In the genomic region with DNA sequence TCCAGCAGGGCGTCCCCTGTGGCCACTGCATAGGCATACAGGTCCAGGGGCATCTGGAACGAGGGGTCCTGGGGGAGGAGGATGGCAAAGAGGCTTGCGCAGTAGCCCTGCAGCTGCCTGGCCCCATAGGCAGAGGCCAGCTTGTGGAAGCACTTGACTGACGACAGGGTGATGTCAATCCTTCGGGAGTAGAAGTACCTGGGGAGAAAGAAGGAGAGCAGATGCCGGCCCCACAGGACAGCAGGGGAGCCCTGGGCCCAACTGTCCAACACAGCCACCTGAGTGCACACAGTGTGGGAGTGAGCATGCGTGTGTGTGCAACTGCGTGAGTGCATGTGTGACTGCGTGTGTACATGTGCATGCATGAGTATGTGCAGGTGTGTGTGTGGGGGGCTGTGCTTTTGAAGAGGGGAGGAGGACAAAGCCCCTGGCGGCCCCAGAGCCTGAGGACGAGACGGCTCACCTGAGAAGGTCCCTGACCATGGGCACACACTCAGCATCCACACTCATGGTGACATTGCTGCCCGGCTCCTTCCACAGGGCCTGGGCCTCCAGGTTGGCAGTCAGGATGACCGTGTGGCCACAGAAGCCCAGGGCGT, we compare ENCODE assay signal across 31 cellular contexts. TPM values are rescaled to one million over a fixed set of nuclear protein-coding genes. Genes with fewer than 3 reads are reported as not detected.
DNase-seq lines count a peak whose midpoint lies in the region; ATAC-seq and TF ChIP-seq lines count a peak whose summit lies in the region.
"Had no signal": no experiment of that assay in that cellular context is flagged by ENCODE, and none has a peak within 500 bp of the region (broad histone marks: within the 10 kb centered on the region; RNA-seq: fewer than 3 reads in every experiment).

No MANE protein-coding gene starts in this region.

- peak; percentile 31 for DNase-seq in DMS53 (lab: John Stamatoyannopoulos, UW)
- DNase-seq in DMS53 treated with DMSO at 0.1 percent for 48 hours (lab: John Stamatoyannopoulos, UW; ENCODE audit: unreplicated experiment) = no peak
- DNase-seq in DND-41 = no peak
- DNase-seq in WERI-Rb-1 = no peak
- DNase-seq in HuH-7.5 (ENCODE audit: low spot score) = no peak
- no peak for DNase-seq in left lung
- DNase-seq: activated CD4-positive, alpha-beta T cell treated with anti-CD3 and anti-CD28 coated beads, Interleukin-2, amount 10 ng/mL, durations not matched to agents 24 days and 14 days; activated naive CD4-positive, alpha-beta T cell treated with anti-CD3 and anti-CD28 coated beads for 36 hours; activated T-cell treated with anti-CD3 and anti-CD28 coated beads, Interleukin-2, amount 50 U/mL, for 72 hours; amygdala; CD4-positive, alpha-beta memory T cell; DMS 273 treated with DMSO at 0.1 percent for 48 hours; effector memory CD8-positive, alpha-beta T cell; foreskin fibroblast; HCEC 1CT; KBM-7; NCI-H1105 treated with DMSO at 0.1 percent for 48 hours; NCI-H2029; NCI-H748 treated with DMSO at 0.1 percent for 48 hours; OCI-M1; sigmoid colon; stimulated activated CD4-positive, alpha-beta T cell treated with anti-CD3 and anti-CD28 coated beads, Interleukin-15, amount 100 ng/mL, for 24 hours; stimulated activated naive CD4-positive, alpha-beta T cell had no signal

- H3K27ac Mint-ChIP-seq in nephron = peak overlapping the region in 2 of 3 experiments; percentile 65 to 68
- H3K27ac Mint-ChIP-seq: activated CD4-positive, alpha-beta T cell treated with anti-CD3 and anti-CD28 coated beads, Interleukin-2, amount 10 ng/mL, durations not matched to agents 24 days and 14 days; activated naive CD4-positive, alpha-beta T cell treated with anti-CD3 and anti-CD28 coated beads for 36 hours; activated T-cell treated with anti-CD3 and anti-CD28 coated beads, Interleukin-2, amount 50 U/mL, for 72 hours; CD4-positive, alpha-beta memory T cell had no signal

- no peak overlapping the region for H3K9ac ChIP-seq in DND-41 (ENCODE audit: low read depth, low read length)

- H3K9me3 ChIP-seq in DND-41 (ENCODE audit: insufficient read depth, low read length, severe bottlenecking) (no peaks in the 10 kb centered on the region), WERI-Rb-1 (ENCODE audit: severe bottlenecking) (no peaks in the 10 kb centered on the region), left lung (no peaks in the 10 kb centered on the region)
- H3K9me3 ChIP-seq: prostate gland, sigmoid colon, thoracic aorta had no signal

- H3K27me3 ChIP-seq in DND-41 (ENCODE audit: insufficient read depth, low read length, poor library complexity) = no peaks in the 10 kb centered on the region
- no peaks in the 10 kb centered on the region for H3K27me3 ChIP-seq in WERI-Rb-1 (ENCODE audit: insufficient read depth, low read depth, severe bottlenecking)
- H3K27me3 ChIP-seq in left lung = no peaks in the 10 kb centered on the region
- H3K27me3 ChIP-seq: sigmoid colon had no signal

- H3K4me1 ChIP-seq in DND-41 (ENCODE audit: insufficient read depth, low read length) (peaks cover 13% of the 10 kb centered on the region), left lung (peaks cover 4 to 36% of the 10 kb centered on the region in 2 donors)

- peaks cover 18% of the 10 kb centered on the region for H3K79me2 ChIP-seq in DND-41 (ENCODE audit: insufficient read depth, low read length)

- H3K27ac ChIP-seq in DND-41 (ENCODE audit: low read length) (no peak overlapping the region), WERI-Rb-1 (peak overlapping the region; percentile 31), left lung (no peak overlapping the region)
- H3K27ac ChIP-seq: 22Rv1, thoracic aorta had no signal

- intact Hi-C loops in left lung (cut with DNase I) = loop anchor here in 1 of 2 donors (5.0 kb wide), 1 partner anchor 105 kb away; no protein-coding TSS in a partner anchor

- no peak overlapping the region for H3K4me2 ChIP-seq in DND-41 (ENCODE audit: insufficient read depth, low read length)

- peaks cover 88% of the 10 kb centered on the region for H3K36me3 ChIP-seq in DND-41 (ENCODE audit: insufficient read depth, low read length)
- no peaks in the 10 kb centered on the region for H3K36me3 ChIP-seq in WERI-Rb-1
- H3K36me3 ChIP-seq in left lung = peaks cover 0 to 42% of the 10 kb centered on the region in 2 donors
- H3K36me3 ChIP-seq: prostate gland, thoracic aorta had no signal

- H3K4me3 ChIP-seq in DND-41 (ENCODE audit: low read depth in 1 of 2, low read length in 2 of 2) (no peak overlapping the region), WERI-Rb-1 (ENCODE audit: low read depth, low read length) (no peak overlapping the region), left lung (no peak overlapping the region)
- H3K4me3 ChIP-seq: coronary artery, prostate gland, sigmoid colon, thoracic aorta had no signal

- TF ChIP-seq CTCF in DND-41 (IDR thresholded peaks at IDR 0.05; ENCODE audit: borderline replicate concordance, extremely low read depth, low read length, poor library complexity, severe bottlenecking) = no peak
- TF ChIP-seq CTCF in WERI-Rb-1 (IDR thresholded peaks at IDR 0.05; ENCODE audit: low read depth, low read length) = peak; percentile 28; the same call in 1 of the 2 replicates
- TF ChIP-seq CTCF in nephron (IDR thresholded peaks at IDR 0.05; ENCODE audit: unreplicated experiment in 3 of 3) = no peak
- no peak for TF ChIP-seq CTCF in left lung (IDR thresholded peaks at IDR 0.05)

- no peaks in the 10 kb centered on the region for H3K36me3 Mint-ChIP-seq in nephron (ENCODE audit: low read depth)

- no peak overlapping the region for H3K4me3 Mint-ChIP-seq in nephron
- H3K4me3 Mint-ChIP-seq: activated CD4-positive, alpha-beta T cell treated with anti-CD3 and anti-CD28 coated beads, Interleukin-2, amount 10 ng/mL, durations not matched to agents 24 days and 14 days; activated naive CD4-positive, alpha-beta T cell treated with anti-CD3 and anti-CD28 coated beads for 36 hours; activated T-cell treated with anti-CD3 and anti-CD28 coated beads, Interleukin-2, amount 50 U/mL, for 72 hours; CD4-positive, alpha-beta memory T cell; effector memory CD8-positive, alpha-beta T cell had no signal

- ATAC-seq in DND-41 (ENCODE audit: insufficient read depth, low read depth) = peak; percentile 4; the same call in 1 of the 3 replicates
- no peak for ATAC-seq in GM21360 (IDR thresholded peaks at IDR 0.05; ENCODE audit: unreplicated experiment)
- ATAC-seq in left lung = no peak
- ATAC-seq: activated T-cell treated with anti-CD3 and anti-CD28 coated beads, Interleukin-2, amount 50 U/mL, for 72 hours; effector memory CD8-positive, alpha-beta T cell had no signal

- H3K4me1 Mint-ChIP-seq in nephron = peaks cover 29% of the 10 kb centered on the region

- peaks cover 7% of the 10 kb centered on the region for H3K27me3 Mint-ChIP-seq in nephron (ENCODE audit: low read depth)
- H3K27me3 Mint-ChIP-seq: activated CD4-positive, alpha-beta T cell treated with anti-CD3 and anti-CD28 coated beads, Interleukin-2, amount 10 ng/mL, durations not matched to agents 24 days and 14 days; CD4-positive, alpha-beta memory T cell had no signal

- H3K9me3 Mint-ChIP-seq in nephron = no peaks in the 10 kb centered on the region
- H3K9me3 Mint-ChIP-seq: activated CD4-positive, alpha-beta T cell treated with anti-CD3 and anti-CD28 coated beads, Interleukin-2, amount 10 ng/mL, durations not matched to agents 24 days and 14 days; activated naive CD4-positive, alpha-beta T cell treated with anti-CD3 and anti-CD28 coated beads for 36 hours; activated T-cell treated with anti-CD3 and anti-CD28 coated beads, Interleukin-2, amount 50 U/mL, for 72 hours; CD4-positive, alpha-beta memory T cell; effector memory CD8-positive, alpha-beta T cell had no signal

- H4K20me1 ChIP-seq in DND-41 (ENCODE audit: insufficient read depth, low read length) = peaks cover 39% of the 10 kb centered on the region

- H2AFZ ChIP-seq in DND-41 (ENCODE audit: low read depth, low read length) = no peak overlapping the region

RNA-seq across cellular contexts. Expression of gene LGALS3BP, which starts 7.1 kb away (rescaled TPM):
- 100 to 1,000 TPM; 379 to 688 TPM for total RNA-seq in left lung

RNA-seq across cellular contexts. Expression of gene CANT1, which starts 37.0 kb away (rescaled TPM):
- total RNA-seq in left lung = 10 to 100 TPM; 57.2 to 69.0 TPM

RNA-seq across cellular contexts. Expression of gene TIMP2, which starts 47.4 kb away (rescaled TPM):
- total RNA-seq in left lung = 100 to 1,000 TPM; 196 to 313 TPM

RNA-seq across cellular contexts. Expression of gene C1QTNF1, which starts 51.4 kb away (rescaled TPM):
- total RNA-seq in left lung = 10 to 100 TPM; 14.9 to 31.4 TPM
- total RNA-seq: activated CD4-positive, alpha-beta T cell treated with anti-CD3 and anti-CD28 coated beads, Interleukin-2, amount 10 ng/mL, durations not matched to agents 24 days and 14 days; CD4-positive, alpha-beta memory T cell; G401; T-helper 2 cell treated with Interferon-gamma antibody and Interleukin-4, amounts not matched to agents 100 ng/mL and 5 ng/mL, for 36 hours had no signal
